26 cellular contexts compared by ENCODE assay signal in genomic region chr5:53681079-53681478, GRCh38.
"Had no signal": no experiment of that assay in that cellular context is flagged by ENCODE, and none has a peak within 500 bp of the region (broad histone marks: within the 10 kb centered on the region; RNA-seq: fewer than 3 reads in every experiment).

No MANE protein-coding gene starts in this region.

- H3K36me3 ChIP-seq: thyroid gland, upper lobe of right lung, uterus had no signal

- H3K27me3 ChIP-seq: stomach, suprapubic skin, testis, thyroid gland, tibial artery, tibial nerve, transverse colon, upper lobe of left lung, upper lobe of right lung, uterus, vagina had no signal

- FAIRE-seq: urothelium cell line had no signal

- H3K4me1 ChIP-seq: stomach, suprapubic skin, testis, thyroid gland, tibial artery, tibial nerve, transverse colon, upper lobe of left lung, upper lobe of right lung, uterus, vagina had no signal

- DNase-seq: stimulated activated CD4-positive, alpha-beta T cell treated with anti-CD3 and anti-CD28 coated beads, Interleukin-2, amount 100 ng/mL, for 48 hours; stimulated activated CD4-positive, alpha-beta T cell treated with anti-CD3 and anti-CD28 coated beads, Interleukin-4, amount 100 ng/mL, for 1 hour; stimulated activated CD4-positive, alpha-beta T cell treated with anti-CD3 and anti-CD28 coated beads, Interleukin-4, amount 100 ng/mL, for 4 hours; stimulated activated CD8-positive, alpha-beta memory T cell treated with anti-CD3 and anti-CD28 coated beads, Interleukin-4, amount 100 ng/mL, for 48 hours; stimulated activated naive B cell treated with anti-CD40 and anti-IgM and Interleukin-4, amounts not matched to agents 10 μg/mL and 1 μg/mL and 100 μg/mL, for 72 hours; stimulated activated naive CD4-positive, alpha-beta T cell; stimulated activated naive CD4-positive, alpha-beta T cell treated with Interleukin-2 at 50 U/mL for 16 hours; stimulated activated naive CD8-positive, alpha-beta T cell treated with anti-CD3 and anti-CD28 coated beads, Interleukin-15, amount 100 ng/mL, for 72 hours; stimulated activated naive CD8-positive, alpha-beta T cell treated with anti-CD3 and anti-CD28 coated beads, Interleukin-15, Interleukin-2, amounts not matched to agents 100 U/mL and 50 U/mL, for 24 hours; stomach; substantia nigra; testis; thyroid gland; tibial artery; transverse colon; trophoblast cell; upper lobe of left lung; upper lobe of right lung; uterus had no signal

- H3K27ac ChIP-seq: stomach, suprapubic skin, testis, thoracic aorta, thyroid gland, tibial artery, tibial nerve, transverse colon, upper lobe of left lung, upper lobe of right lung, uterus, vagina had no signal

- ATAC-seq: stimulated activated effector memory CD8-positive, alpha-beta T cell treated with anti-CD3 and anti-CD28 coated beads, Interleukin-12 subunit alpha, Interleukin-12 subunit beta, amount 100 ng/mL, for 72 hours; stimulated activated memory B cell treated with anti-CD40 and anti-IgM and Interleukin-4, amounts not matched to agents 10 μg/mL and 1 μg/mL and 100 μg/mL, for 72 hours; stimulated activated naive B cell treated with anti-CD40 and anti-IgM and Interleukin-4, amounts not matched to agents 10 μg/mL and 1 μg/mL and 100 μg/mL, for 72 hours; stimulated activated naive CD8-positive, alpha-beta T cell treated with anti-CD3 and anti-CD28 coated beads, Interleukin-15, amount 100 ng/mL, for 72 hours; stimulated activated naive CD8-positive, alpha-beta T cell treated with anti-CD3 and anti-CD28 coated beads, Interleukin-15, Interleukin-2, amounts not matched to agents 100 U/mL and 50 U/mL, for 24 hours; upper lobe of right lung had no signal

- H3K4me3 ChIP-seq: stomach, suprapubic skin, testis, thoracic aorta, thyroid gland, tibial artery, tibial nerve, transverse colon, upper lobe of left lung, upper lobe of right lung, uterus, vagina had no signal

- H3K9me3 ChIP-seq: testis, thyroid gland, tibial artery, transverse colon, upper lobe of left lung, upper lobe of right lung, uterus, vagina had no signal
